ENCODE assay signal across 9 cellular contexts in the genomic region with DNA sequence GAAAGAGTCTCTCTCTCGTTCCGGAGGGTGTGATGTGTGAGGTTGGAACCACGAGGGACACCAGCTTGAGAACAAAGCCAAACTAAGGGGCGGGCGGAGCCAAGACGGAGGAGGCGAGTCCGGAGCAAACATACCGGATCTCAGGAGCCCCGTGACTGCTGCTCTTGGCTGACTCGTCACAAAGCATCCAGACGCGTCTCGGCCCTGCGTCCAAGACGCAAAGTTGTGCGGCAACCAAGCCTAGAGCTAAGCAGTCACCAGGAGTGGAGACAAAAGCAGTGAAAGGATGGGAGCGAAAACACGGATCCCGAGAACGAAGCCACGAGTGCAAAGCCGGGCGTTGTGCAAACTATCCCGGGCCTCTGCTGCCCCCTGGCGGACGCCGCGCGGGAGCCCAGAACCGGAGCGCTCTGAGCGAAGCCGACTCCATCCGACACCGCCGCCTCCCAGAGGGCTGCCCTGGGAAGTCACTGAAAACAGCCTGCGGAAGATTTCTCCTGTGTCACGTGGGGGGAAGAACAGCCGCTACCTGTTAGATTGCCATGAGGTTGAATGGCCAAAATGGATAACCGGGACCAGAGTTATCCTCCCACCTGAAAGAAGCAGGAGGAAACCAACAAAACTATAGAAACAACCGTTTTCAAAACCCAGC. TPM values are rescaled to one million over a fixed set of nuclear protein-coding genes. Genes with fewer than 3 reads are reported as not detected.
A peak's percentile ranks its signal among the peaks of the same experiment; 100 is the strongest.
DNase-seq lines count a peak whose midpoint lies in the region; ATAC-seq, FAIRE-seq and TF ChIP-seq lines count a peak whose summit lies in the region.
"Had no signal": no experiment of that assay in that cellular context is flagged by ENCODE, and none has a peak within 500 bp of the region (broad histone marks: within the 10 kb centered on the region; RNA-seq: fewer than 3 reads in every experiment).

No MANE protein-coding gene starts in this region.

- H3K27me3 ChIP-seq in OCI-LY3 (ENCODE audit: low read depth, low read length): peaks cover 4% of the 10 kb centered on the region; the same call in 1 of the 2 replicates
- H3K27me3 ChIP-seq in muscle layer of colon (ENCODE audit: control insufficient read depth in 1 of 2, insufficient read depth in 2 of 2, low read length in 2 of 2): peaks cover 0 to 5% of the 10 kb centered on the region in 2 donors

- TF ChIP-seq CTCF in OCI-LY3 (IDR thresholded peaks at IDR 0.05; ENCODE audit: low read depth, low read length): peak; percentile 75

- H3K79me2 ChIP-seq in OCI-LY3 (ENCODE audit: low read length): no peaks in the 10 kb centered on the region

- H4K20me1 ChIP-seq in OCI-LY3 (ENCODE audit: insufficient read depth, low read length): no peaks in the 10 kb centered on the region

- ATAC-seq in GM21381 (IDR thresholded peaks at IDR 0.05; ENCODE audit: unreplicated experiment) (peak; percentile 91), esophagus mucosa (peak; percentile 98)
- ATAC-seq in activated T-cell treated with anti-CD3 and anti-CD28 coated beads, Interleukin-2, amount 50 U/mL, for 4 hours: peak; percentile 88 to 93

- peak overlapping the region; percentile 61 for H3K4me2 ChIP-seq in OCI-LY3 (ENCODE audit: low read length)

- H3K9me3 ChIP-seq in OCI-LY3 (ENCODE audit: insufficient read depth, low read length): no peaks in the 10 kb centered on the region
- H3K9me3 ChIP-seq in muscle layer of colon (ENCODE audit: low read length): no peaks in the 10 kb centered on the region

- H3K4me1 ChIP-seq in OCI-LY3 (ENCODE audit: low read length) (no peaks in the 10 kb centered on the region), muscle layer of colon (ENCODE audit: insufficient read depth, low read length) (peaks cover 17% of the 10 kb centered on the region)

- DNase-seq in COLO829 (ENCODE audit: low spot score) (peak; percentile 71), HTR-8/SVneo (ENCODE audit: insufficient read length, low spot score) (peak; percentile 88)
- DNase-seq in activated T-cell treated with anti-CD3 and anti-CD28 coated beads, Interleukin-2, amount 50 U/mL, for 4 hours: peak; percentile 86
- peak; percentile 95 for DNase-seq in stimulated activated CD8-positive, alpha-beta memory T cell treated with anti-CD3 and anti-CD28 coated beads, Interleukin-4, amount 100 ng/mL, for 48 hours

- H3K36me3 ChIP-seq in OCI-LY3 (replicated peaks; ENCODE audit: low read depth, low read length) (no peaks in the 10 kb centered on the region), muscle layer of colon (ENCODE audit: insufficient read depth, low read length) (no peaks in the 10 kb centered on the region)

- H3K9ac ChIP-seq in OCI-LY3 (ENCODE audit: low read length) (no peak overlapping the region), muscle layer of colon (ENCODE audit: low read length) (no peak overlapping the region)

- H3K36me3 Mint-ChIP-seq in activated T-cell treated with anti-CD3 and anti-CD28 coated beads, Interleukin-2, amount 50 U/mL, for 4 hours (ENCODE audit: insufficient read depth): no peaks in the 10 kb centered on the region

- peaks cover 56% of the 10 kb centered on the region for H3K27me3 Mint-ChIP-seq in activated T-cell treated with anti-CD3 and anti-CD28 coated beads, Interleukin-2, amount 50 U/mL, for 4 hours (ENCODE audit: low read depth)

- H3K27ac ChIP-seq in OCI-LY3 (ENCODE audit: low read length) (no peak overlapping the region), muscle layer of colon (ENCODE audit: low read depth, low read length) (no peak overlapping the region)

- H3K9me3 Mint-ChIP-seq in activated T-cell treated with anti-CD3 and anti-CD28 coated beads, Interleukin-2, amount 50 U/mL, for 4 hours: no peaks in the 10 kb centered on the region

- peaks cover 14% of the 10 kb centered on the region for H3K4me1 Mint-ChIP-seq in activated T-cell treated with anti-CD3 and anti-CD28 coated beads, Interleukin-2, amount 50 U/mL, for 4 hours (ENCODE audit: low read depth)

- peak overlapping the region; percentile 48; the same call in 1 of the 2 replicates for H3K4me3 ChIP-seq in OCI-LY3 (ENCODE audit: low read length)
- peak overlapping the region; percentile 31 to 67 for H3K4me3 ChIP-seq in muscle layer of colon (ENCODE audit: low read depth in 1 of 2, low read length in 2 of 2)

- H3K4me3 Mint-ChIP-seq in activated T-cell treated with anti-CD3 and anti-CD28 coated beads, Interleukin-2, amount 50 U/mL, for 4 hours: peak overlapping the region; percentile 84

- H2AFZ ChIP-seq in OCI-LY3 (ENCODE audit: low read depth, low read length): no peak overlapping the region

- peak; percentile 64 for FAIRE-seq in HTR-8/SVneo (lab: Jason Lieb, UNC)

RNA-seq across cellular contexts. Expression of gene TMEM72, which starts 46.4 kb away (rescaled TPM):
- total RNA-seq in activated T-cell treated with anti-CD3 and anti-CD28 coated beads, Interleukin-2, amount 50 U/mL, for 4 hours: not detected
- not detected for total RNA-seq in esophagus mucosa
- total RNA-seq: subcutaneous adipose tissue had no signal
